8 cellular contexts compared by ENCODE assay signal in genomic region chrX:16711219-16712115, GRCh38. TPM values are rescaled to one million over a fixed set of nuclear protein-coding genes. Genes with fewer than 3 reads are reported as not detected.
DNase-seq lines count a peak whose midpoint lies in the region; ATAC-seq, FAIRE-seq and TF ChIP-seq lines count a peak whose summit lies in the region.

No MANE protein-coding gene starts in this region.

- TF ChIP-seq CTCF in K562 (IDR thresholded peaks at IDR 0.05 in 2 of 3, conservative IDR thresholded peaks at IDR 0.05 in 1 of 3; ENCODE audit: insufficient read depth in 2 of 3, low read depth in 1 of 3, low read length in 3 of 3): no peak

- peaks cover 28% of the 10 kb centered on the region for H3K79me2 ChIP-seq in K562 (ENCODE audit: control insufficient read depth, insufficient read depth, low read length)

- H3K9ac ChIP-seq in BLaER1: peak overlapping the region; percentile 87
- H3K9ac ChIP-seq in K562 (ENCODE audit: insufficient read depth in 1 of 2, low read depth in 2 of 2, low read length in 2 of 2): peak overlapping the region; percentile 82 to 97
- peak overlapping the region in 3 of 5 donors; percentile 52 to 66 (median 59) for H3K9ac ChIP-seq in subcutaneous abdominal adipose tissue (ENCODE audit: low read length in 5 of 5)

- H3K36me3 ChIP-seq in BLaER1 (peaks cover 9% of the 10 kb centered on the region; the same call in 1 of the 2 replicates), K562 (ENCODE audit: control insufficient read depth, insufficient read depth, low read length) (peaks cover 7% of the 10 kb centered on the region; the same call in 2 of the 3 replicates), subcutaneous abdominal adipose tissue (ENCODE audit: control insufficient read depth in 5 of 5, insufficient read depth in 5 of 5, low read length in 5 of 5) (no peaks in the 10 kb centered on the region)

- CTCF ChIA-PET in K562 (lab: Yijun Ruan, JAX; ENCODE audit: low intra/inter-chr PET ratio): no interaction called here

- H3K9me3 ChIP-seq in BLaER1 (no peaks in the 10 kb centered on the region), K562 (replicated peaks; ENCODE audit: control insufficient read depth, insufficient read depth, low read depth, low read length) (no peaks in the 10 kb centered on the region), subcutaneous abdominal adipose tissue (ENCODE audit: control insufficient read depth in 5 of 5, low read length in 5 of 5) (no peaks in the 10 kb centered on the region)

- TF ChIP-seq POLR2A in K562 (conservative IDR thresholded peaks at IDR 0.05): no peak

- DNase-seq in HTR-8/SVneo (ENCODE audit: insufficient read length, low spot score) (peak; percentile 18), K562 (ENCODE audit: extremely low read depth in 1 of 4, low spot score in 3 of 4) (peak; percentile 15 to 46 (median 34)), left kidney (ENCODE audit: low read depth, low spot score) (peak; percentile 43), NCI-H2107 (lab: John Stamatoyannopoulos, UW) (no peak), NOMO-1 treated with DMSO at 0.1 percent for 48 hours (lab: John Stamatoyannopoulos, UW; ENCODE audit: unreplicated experiment) (no peak)

- intact Hi-C loops in K562 (cut with micrococcal nuclease): no loop called here

- POLR2A ChIA-PET in K562 (lab: Yijun Ruan, JAX): interaction anchor here (0.6 to 0.9 kb wide), 3 partner anchors 8 to 101 kb away, joined by 3 read pairs; partner anchors contain the start of gene SYAP1

- H3K4me1 ChIP-seq in BLaER1 (peaks cover 11% of the 10 kb centered on the region; the same call in 1 of the 2 replicates), K562 (replicated peaks in 1 of 2; ENCODE audit: control insufficient read depth in 2 of 2, insufficient read depth in 2 of 2, low read length in 2 of 2) (peaks cover 0 to 17% of the 10 kb centered on the region in 2 experiments; a peak in 4 of 5 replicates), subcutaneous abdominal adipose tissue (ENCODE audit: control insufficient read depth in 5 of 5, insufficient read depth in 5 of 5, low read length in 5 of 5) (peaks cover 0 to 18% (median 8%) of the 10 kb centered on the region in 5 donors)

- H4K20me1 ChIP-seq in BLaER1: no peaks in the 10 kb centered on the region; the same call in 1 of the 2 replicates
- no peaks in the 10 kb centered on the region for H4K20me1 ChIP-seq in K562 (replicated peaks; ENCODE audit: control insufficient read depth, insufficient read depth, low read length)

- H3K27ac ChIP-seq in BLaER1 (peak overlapping the region; percentile 89), K562 (ENCODE audit: extremely low read depth, low read depth, low read length) (peak overlapping the region; percentile 83; the same call in 2 of the 3 replicates), subcutaneous abdominal adipose tissue (ENCODE audit: low read depth, low read length) (peak overlapping the region; percentile 50)

- H3K4me3 ChIP-seq in BLaER1: peak overlapping the region; percentile 79
- peak overlapping the region; percentile 69 for H3K4me3 ChIP-seq in K562
- H3K4me3 ChIP-seq in subcutaneous abdominal adipose tissue (ENCODE audit: low read depth in 1 of 5, low read length in 5 of 5): peak overlapping the region; percentile 39 to 82 (median 73)

- peaks cover 55% of the 10 kb centered on the region for H3K27me3 ChIP-seq in BLaER1
- no peaks in the 10 kb centered on the region for H3K27me3 ChIP-seq in K562 (ENCODE audit: control insufficient read depth in 2 of 2, insufficient read depth in 2 of 2, low read length in 2 of 2)
- H3K27me3 ChIP-seq in subcutaneous abdominal adipose tissue (ENCODE audit: control insufficient read depth in 5 of 5, insufficient read depth in 4 of 5, low read length in 5 of 5): peaks cover 0 to 16% (median 4%) of the 10 kb centered on the region in 5 donors

- 5% methylated on average over 16 of the region's 40 CpGs for WGBS in K562 (ENCODE audit: insufficient coverage, low coverage, missing lambda C conversion rate)

- ATAC-seq in GM18868 (IDR thresholded peaks at IDR 0.05; ENCODE audit: unreplicated experiment) (peak; percentile 33), K562 (peak; percentile 11)

- TF ChIP-seq RAD21 in K562 (CRISPR knock-in tag; conservative IDR thresholded peaks at IDR 0.05 in 1 of 2, IDR thresholded peaks at IDR 0.05 in 1 of 2): no peak

- H2AFZ ChIP-seq in K562 (ENCODE audit: low read depth, low read length): peak overlapping the region; percentile 99

- H3K9me1 ChIP-seq in K562 (ENCODE audit: control insufficient read depth, insufficient read depth, low read length): no peaks in the 10 kb centered on the region

- no TSS peak for BruUV-seq in K562 (replicated peaks; lab: Mats Ljungman, UMichigan)

- FAIRE-seq in HTR-8/SVneo (lab: Jason Lieb, UNC) (no peak), K562 (lab: Jason Lieb, UNC) (peak; percentile 82)

- in situ Hi-C loops in K562 (cut with MboI): no loop called here

- H3K4me2 ChIP-seq in BLaER1 (peak overlapping the region; percentile 68), K562 (ENCODE audit: insufficient read depth, low read length) (peak overlapping the region; percentile 87)

- no peak for TF ChIP-seq EP300 in K562 (IDR thresholded peaks at IDR 0.05; ENCODE audit: low read length)

TF ChIP-seq in K562, 482 proteins besides CTCF, POLR2A, EP300 and RAD21 (continues in another document):
- TF ChIP-seq SIX5 (IDR thresholded peaks at IDR 0.05; ENCODE audit: borderline replicate concordance in 1 of 2, insufficient read depth in 1 of 2, low read depth in 1 of 2, low read length in 2 of 2): no peak
- no peak for TF ChIP-seq ZNF79 (CRISPR knock-in tag; IDR thresholded peaks at IDR 0.05; ENCODE audit: low read depth)
- no peak for TF ChIP-seq ELK1 (CRISPR knock-in tag; IDR thresholded peaks at IDR 0.05)

RNA-seq across cellular contexts. Expression of gene CTPS2, which starts 1.0 kb away (rescaled TPM):
- total RNA-seq in K562 (2011; cell fraction: chromatin; rRNA removed; ENCODE audit: low replicate concordance): 23.6 and 36.1 TPM in 2 replicates
- total RNA-seq in K562 (2011; cell fraction: nucleolus; rRNA removed): 12.7 and 13.6 TPM in 2 replicates
- 23.6 and 24.4 TPM in 2 replicates for total RNA-seq in K562 (2011; cell fraction: nucleoplasm; rRNA removed)
- total RNA-seq in K562 (2014; rRNA removed): 12.7 and 15.8 TPM in 2 replicates
- total RNA-seq in K562 (2014; rRNA removed; fragmentation: Illumina TruSeq; extraction: Trizol): 17.6 and 19.3 TPM in 2 replicates
- total RNA-seq in K562 (2015; rRNA removed; fragmentation: Illumina TruSeq; extraction: Trizol): 18.5 and 19.5 TPM in 2 replicates
- total RNA-seq in K562 (2021): 13.9 and 14.1 TPM in 2 replicates
- 13.4 and 18.2 TPM in 2 replicates for polyA plus RNA-seq in K562 (2011; rRNA removed)
- 5.6 and 9.3 TPM in 2 replicates for polyA plus RNA-seq in K562 (2011; cell fraction: cytosol; rRNA removed)
- polyA plus RNA-seq in K562 (2011; cell fraction: nucleus; rRNA removed): 8.3 and 10.2 TPM in 2 replicates
- 11.8 and 16.0 TPM in 2 replicates for polyA plus RNA-seq in K562 (2012)
- 12.6 and 14.8 TPM in 2 replicates for polyA plus RNA-seq in K562 (2014; fragmentation: Illumina TruSeq; extraction: Trizol)
- polyA plus RNA-seq in K562 (2014; fragmentation: Nextera tagmentation; extraction: Ambion mirVana): 1 to 10 TPM; 5.4 to 6.6 TPM
- polyA plus RNA-seq in K562 (2014; rRNA removed): 9.8 and 12.3 TPM in 2 replicates
- 30.5 and 30.7 TPM in 2 replicates for polyA minus RNA-seq in K562 (2011; rRNA and poly(A)+ RNA removed)
- 9.7 and 13.1 TPM in 2 replicates for polyA minus RNA-seq in K562 (2011; cell fraction: cytosol; rRNA and poly(A)+ RNA removed)
- 7.5 and 14.2 TPM in 2 replicates for polyA minus RNA-seq in K562 (2011; cell fraction: nucleus; rRNA and poly(A)+ RNA removed)

RNA-seq across cellular contexts. Expression of gene SYAP1, which starts 7.9 kb away (rescaled TPM):
- 13.0 and 16.8 TPM in 2 replicates for total RNA-seq in K562 (2011; cell fraction: chromatin; rRNA removed; ENCODE audit: low replicate concordance)
- 6.3 and 7.5 TPM in 2 replicates for total RNA-seq in K562 (2011; cell fraction: nucleolus; rRNA removed)
- 8.1 and 15.3 TPM in 2 replicates for total RNA-seq in K562 (2011; cell fraction: nucleoplasm; rRNA removed)
- total RNA-seq in K562 (2014; rRNA removed): 35.3 and 39.9 TPM in 2 replicates
- 31.6 and 38.9 TPM in 2 replicates for total RNA-seq in K562 (2014; rRNA removed; fragmentation: Illumina TruSeq; extraction: Trizol)
- 32.6 and 34.4 TPM in 2 replicates for total RNA-seq in K562 (2015; rRNA removed; fragmentation: Illumina TruSeq; extraction: Trizol)
- 26.0 and 31.5 TPM in 2 replicates for total RNA-seq in K562 (2021)
- polyA plus RNA-seq in K562 (2011; rRNA removed): 11.8 and 13.7 TPM in 2 replicates
- 5.8 and 9.3 TPM in 2 replicates for polyA plus RNA-seq in K562 (2011; cell fraction: cytosol; rRNA removed)
- polyA plus RNA-seq in K562 (2011; cell fraction: nucleus; rRNA removed): 3.7 and 3.9 TPM in 2 replicates
- polyA plus RNA-seq in K562 (2012): 18.5 and 20.3 TPM in 2 replicates
- polyA plus RNA-seq in K562 (2014; fragmentation: Illumina TruSeq; extraction: Trizol): 20.3 and 21.3 TPM in 2 replicates
- 1 to 10 TPM; 5.7 to 6.8 TPM for polyA plus RNA-seq in K562 (2014; fragmentation: Nextera tagmentation; extraction: Ambion mirVana)
- polyA plus RNA-seq in K562 (2014; rRNA removed): 27.5 and 27.6 TPM in 2 replicates
- 20.4 and 23.5 TPM in 2 replicates for polyA minus RNA-seq in K562 (2011; rRNA and poly(A)+ RNA removed)
- polyA minus RNA-seq in K562 (2011; cell fraction: cytosol; rRNA and poly(A)+ RNA removed): 9.0 and 10.1 TPM in 2 replicates
- polyA minus RNA-seq in K562 (2011; cell fraction: nucleus; rRNA and poly(A)+ RNA removed): 4.3 and 8.3 TPM in 2 replicates

Comparison
In these comparisons a context has a peak if more than half of its experiments do, and no peak if none do; other contexts are left out.
1. DNase-seq: peak in HTR-8/SVneo (single experiment), K562 (4 of 4) and left kidney (single experiment); none in NCI-H2107 (single experiment) and NOMO-1 treated with DMSO at 0.1 percent for 48 hours (single experiment).
2. Peak in every context shown above with its lines, with median percentiles within 50 percentile points of each other: H3K27ac ChIP-seq, H3K4me3 ChIP-seq and H3K9ac ChIP-seq.